In the genomic region with DNA sequence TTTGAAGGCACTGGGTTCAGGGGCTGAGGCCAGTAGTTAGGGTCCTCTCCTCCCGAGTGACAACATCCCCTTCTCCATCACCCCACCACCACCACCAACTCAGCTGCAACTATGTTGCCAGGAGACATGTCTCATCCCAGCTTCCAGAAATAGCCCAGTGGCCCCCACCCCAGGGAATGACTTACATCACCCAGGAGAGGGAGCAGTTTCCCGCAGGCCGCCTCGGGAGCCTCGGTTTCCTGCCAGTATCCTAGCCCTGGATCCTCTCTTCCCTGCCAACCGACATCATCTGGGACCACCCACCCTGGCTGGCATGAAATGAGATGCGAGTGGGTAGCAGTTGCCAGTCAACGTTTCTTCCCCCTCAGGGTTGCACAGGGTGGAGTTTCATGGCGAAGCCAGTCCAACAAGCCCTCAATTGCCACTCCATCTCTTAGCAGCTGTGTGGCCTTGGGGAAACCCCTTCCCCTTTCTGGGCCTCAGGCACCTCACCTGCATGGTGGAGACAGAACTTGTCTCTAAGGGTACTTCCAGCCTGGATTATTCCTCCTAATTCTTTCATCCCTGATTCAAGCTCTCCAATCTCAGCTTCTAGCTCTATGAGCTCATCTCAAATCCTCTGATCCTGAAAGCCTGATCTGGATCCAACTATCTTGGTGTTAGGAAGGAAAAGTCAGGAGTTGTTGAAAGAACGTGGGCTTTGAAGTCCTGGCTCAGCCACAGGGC, we compare ENCODE assay signal across 1 cellular context.
TF ChIP-seq lines count a peak whose summit lies in the region.

No MANE protein-coding gene starts in this region.

TF ChIP-seq in HepG2, 621 proteins besides CTCF, POLR2A, EP300 and RAD21 (continues in another document):
- TF ChIP-seq, protein P1, sequence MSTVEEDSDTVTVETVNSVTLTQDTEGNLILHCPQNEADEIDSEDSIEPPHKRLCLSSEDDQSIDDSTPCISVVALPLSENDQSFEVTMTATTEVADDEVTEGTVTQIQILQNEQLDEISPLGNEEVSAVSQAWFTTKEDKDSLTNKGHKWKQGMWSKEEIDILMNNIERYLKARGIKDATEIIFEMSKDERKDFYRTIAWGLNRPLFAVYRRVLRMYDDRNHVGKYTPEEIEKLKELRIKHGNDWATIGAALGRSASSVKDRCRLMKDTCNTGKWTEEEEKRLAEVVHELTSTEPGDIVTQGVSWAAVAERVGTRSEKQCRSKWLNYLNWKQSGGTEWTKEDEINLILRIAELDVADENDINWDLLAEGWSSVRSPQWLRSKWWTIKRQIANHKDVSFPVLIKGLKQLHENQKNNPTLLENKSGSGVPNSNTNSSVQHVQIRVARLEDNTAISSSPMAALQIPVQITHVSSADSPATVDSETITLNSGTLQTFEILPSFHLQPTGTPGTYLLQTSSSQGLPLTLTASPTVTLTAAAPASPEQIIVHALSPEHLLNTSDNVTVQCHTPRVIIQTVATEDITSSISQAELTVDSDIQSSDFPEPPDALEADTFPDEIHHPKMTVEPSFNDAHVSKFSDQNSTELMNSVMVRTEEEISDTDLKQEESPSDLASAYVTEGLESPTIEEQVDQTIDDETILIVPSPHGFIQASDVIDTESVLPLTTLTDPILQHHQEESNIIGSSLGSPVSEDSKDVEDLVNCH (CRISPR knock-in tag; IDR thresholded peaks at IDR 0.05), result no peak
- TF ChIP-seq ZNF607 (CRISPR knock-in tag; IDR thresholded peaks at IDR 0.05; ENCODE audit: borderline replicate concordance), result peak; percentile 30; the same call in 1 of the 2 replicates
- no peak for TF ChIP-seq BRD4 (CRISPR knock-in tag; IDR thresholded peaks at IDR 0.05)
- TF ChIP-seq RORA (CRISPR knock-in tag; IDR thresholded peaks at IDR 0.05), result no peak
- no peak for TF ChIP-seq TAF1 (CRISPR knock-in tag; IDR thresholded peaks at IDR 0.05)
- TF ChIP-seq, protein P2, sequence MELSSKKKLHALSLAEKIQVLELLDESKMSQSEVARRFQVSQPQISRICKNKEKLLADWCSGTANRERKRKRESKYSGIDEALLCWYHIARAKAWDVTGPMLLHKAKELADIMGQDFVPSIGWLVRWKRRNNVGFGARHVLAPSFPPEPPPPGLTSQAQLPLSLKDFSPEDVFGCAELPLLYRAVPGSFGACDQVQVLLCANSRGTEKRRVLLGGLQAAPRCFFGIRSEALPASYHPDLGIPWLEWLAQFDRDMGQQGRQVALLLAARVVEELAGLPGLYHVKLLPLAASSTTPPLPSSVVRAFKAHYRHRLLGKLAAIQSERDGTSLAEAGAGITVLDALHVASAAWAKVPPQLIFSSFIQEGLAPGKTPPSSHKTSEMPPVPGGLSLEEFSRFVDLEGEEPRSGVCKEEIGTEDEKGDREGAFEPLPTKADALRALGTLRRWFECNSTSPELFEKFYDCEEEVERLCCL (CRISPR knock-in tag; IDR thresholded peaks at IDR 0.05; ENCODE audit: borderline replicate concordance), result no peak
- TF ChIP-seq, protein P3, sequence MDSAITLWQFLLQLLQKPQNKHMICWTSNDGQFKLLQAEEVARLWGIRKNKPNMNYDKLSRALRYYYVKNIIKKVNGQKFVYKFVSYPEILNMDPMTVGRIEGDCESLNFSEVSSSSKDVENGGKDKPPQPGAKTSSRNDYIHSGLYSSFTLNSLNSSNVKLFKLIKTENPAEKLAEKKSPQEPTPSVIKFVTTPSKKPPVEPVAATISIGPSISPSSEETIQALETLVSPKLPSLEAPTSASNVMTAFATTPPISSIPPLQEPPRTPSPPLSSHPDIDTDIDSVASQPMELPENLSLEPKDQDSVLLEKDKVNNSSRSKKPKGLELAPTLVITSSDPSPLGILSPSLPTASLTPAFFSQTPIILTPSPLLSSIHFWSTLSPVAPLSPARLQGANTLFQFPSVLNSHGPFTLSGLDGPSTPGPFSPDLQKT (CRISPR knock-in tag; IDR thresholded peaks at IDR 0.05; ENCODE audit: borderline replicate concordance), result no peak
- TF ChIP-seq, protein P4, sequence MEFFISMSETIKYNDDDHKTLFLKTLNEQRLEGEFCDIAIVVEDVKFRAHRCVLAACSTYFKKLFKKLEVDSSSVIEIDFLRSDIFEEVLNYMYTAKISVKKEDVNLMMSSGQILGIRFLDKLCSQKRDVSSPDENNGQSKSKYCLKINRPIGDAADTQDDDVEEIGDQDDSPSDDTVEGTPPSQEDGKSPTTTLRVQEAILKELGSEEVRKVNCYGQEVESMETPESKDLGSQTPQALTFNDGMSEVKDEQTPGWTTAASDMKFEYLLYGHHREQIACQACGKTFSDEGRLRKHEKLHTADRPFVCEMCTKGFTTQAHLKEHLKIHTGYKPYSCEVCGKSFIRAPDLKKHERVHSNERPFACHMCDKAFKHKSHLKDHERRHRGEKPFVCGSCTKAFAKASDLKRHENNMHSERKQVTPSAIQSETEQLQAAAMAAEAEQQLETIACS (CRISPR knock-in tag; IDR thresholded peaks at IDR 0.05), result no peak
- TF ChIP-seq, protein P5, sequence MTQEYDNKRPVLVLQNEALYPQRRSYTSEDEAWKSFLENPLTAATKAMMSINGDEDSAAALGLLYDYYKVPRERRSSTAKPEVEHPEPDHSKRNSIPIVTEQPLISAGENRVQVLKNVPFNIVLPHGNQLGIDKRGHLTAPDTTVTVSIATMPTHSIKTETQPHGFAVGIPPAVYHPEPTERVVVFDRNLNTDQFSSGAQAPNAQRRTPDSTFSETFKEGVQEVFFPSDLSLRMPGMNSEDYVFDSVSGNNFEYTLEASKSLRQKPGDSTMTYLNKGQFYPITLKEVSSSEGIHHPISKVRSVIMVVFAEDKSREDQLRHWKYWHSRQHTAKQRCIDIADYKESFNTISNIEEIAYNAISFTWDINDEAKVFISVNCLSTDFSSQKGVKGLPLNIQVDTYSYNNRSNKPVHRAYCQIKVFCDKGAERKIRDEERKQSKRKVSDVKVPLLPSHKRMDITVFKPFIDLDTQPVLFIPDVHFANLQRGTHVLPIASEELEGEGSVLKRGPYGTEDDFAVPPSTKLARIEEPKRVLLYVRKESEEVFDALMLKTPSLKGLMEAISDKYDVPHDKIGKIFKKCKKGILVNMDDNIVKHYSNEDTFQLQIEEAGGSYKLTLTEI (CRISPR knock-in tag; conservative IDR thresholded peaks at IDR 0.05), result no peak
- TF ChIP-seq RARA (CRISPR knock-in tag; IDR thresholded peaks at IDR 0.05), result no peak
- no peak for TF ChIP-seq HMGA1 (CRISPR knock-in tag; conservative IDR thresholded peaks at IDR 0.05)
- TF ChIP-seq, protein P6, sequence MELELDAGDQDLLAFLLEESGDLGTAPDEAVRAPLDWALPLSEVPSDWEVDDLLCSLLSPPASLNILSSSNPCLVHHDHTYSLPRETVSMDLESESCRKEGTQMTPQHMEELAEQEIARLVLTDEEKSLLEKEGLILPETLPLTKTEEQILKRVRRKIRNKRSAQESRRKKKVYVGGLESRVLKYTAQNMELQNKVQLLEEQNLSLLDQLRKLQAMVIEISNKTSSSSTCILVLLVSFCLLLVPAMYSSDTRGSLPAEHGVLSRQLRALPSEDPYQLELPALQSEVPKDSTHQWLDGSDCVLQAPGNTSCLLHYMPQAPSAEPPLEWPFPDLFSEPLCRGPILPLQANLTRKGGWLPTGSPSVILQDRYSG (CRISPR knock-in tag; IDR thresholded peaks at IDR 0.05), result no peak
- no peak for TF ChIP-seq ZNF44 (CRISPR knock-in tag; IDR thresholded peaks at IDR 0.05)
- TF ChIP-seq KLF15 (CRISPR knock-in tag; IDR thresholded peaks at IDR 0.05; ENCODE audit: borderline replicate concordance), result no peak
- 0 out of 2 replicates have a peak, but pooled peaks have one; percentile 20 for TF ChIP-seq ZSCAN21 (CRISPR knock-in tag; IDR thresholded peaks at IDR 0.05; ENCODE audit: borderline replicate concordance)
- TF ChIP-seq NONO (IDR thresholded peaks at IDR 0.05), result no peak
- TF ChIP-seq NONO (CRISPR knock-in tag; conservative IDR thresholded peaks at IDR 0.05), result peak; percentile 69
- no peak for TF ChIP-seq KLF9 (CRISPR knock-in tag; IDR thresholded peaks at IDR 0.05; ENCODE audit: low read depth)
- no peak for TF ChIP-seq ZMAT3 (CRISPR knock-in tag; conservative IDR thresholded peaks at IDR 0.05)
- TF ChIP-seq, protein P7, sequence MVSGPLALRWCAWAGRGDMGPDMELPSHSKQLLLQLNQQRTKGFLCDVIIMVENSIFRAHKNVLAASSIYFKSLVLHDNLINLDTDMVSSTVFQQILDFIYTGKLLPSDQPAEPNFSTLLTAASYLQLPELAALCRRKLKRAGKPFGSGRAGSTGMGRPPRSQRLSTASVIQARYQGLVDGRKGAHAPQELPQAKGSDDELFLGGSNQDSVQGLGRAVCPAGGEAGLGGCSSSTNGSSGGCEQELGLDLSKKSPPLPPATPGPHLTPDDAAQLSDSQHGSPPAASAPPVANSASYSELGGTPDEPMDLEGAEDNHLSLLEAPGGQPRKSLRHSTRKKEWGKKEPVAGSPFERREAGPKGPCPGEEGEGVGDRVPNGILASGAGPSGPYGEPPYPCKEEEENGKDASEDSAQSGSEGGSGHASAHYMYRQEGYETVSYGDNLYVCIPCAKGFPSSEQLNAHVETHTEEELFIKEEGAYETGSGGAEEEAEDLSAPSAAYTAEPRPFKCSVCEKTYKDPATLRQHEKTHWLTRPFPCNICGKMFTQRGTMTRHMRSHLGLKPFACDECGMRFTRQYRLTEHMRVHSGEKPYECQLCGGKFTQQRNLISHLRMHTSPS (CRISPR knock-in tag; IDR thresholded peaks at IDR 0.05; ENCODE audit: low read depth), result no peak
- no peak for TF ChIP-seq SMAD1 (CRISPR knock-in tag; IDR thresholded peaks at IDR 0.05; ENCODE audit: borderline replicate concordance, low read depth)
- TF ChIP-seq FOXJ3 (CRISPR knock-in tag; IDR thresholded peaks at IDR 0.05; ENCODE audit: borderline replicate concordance), result no peak
- no peak for TF ChIP-seq RELA (CRISPR knock-in tag; IDR thresholded peaks at IDR 0.05)
- TF ChIP-seq, protein P8, sequence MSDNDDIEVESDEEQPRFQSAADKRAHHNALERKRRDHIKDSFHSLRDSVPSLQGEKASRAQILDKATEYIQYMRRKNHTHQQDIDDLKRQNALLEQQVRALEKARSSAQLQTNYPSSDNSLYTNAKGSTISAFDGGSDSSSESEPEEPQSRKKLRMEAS (IDR thresholded peaks at IDR 0.05), result 0 out of 2 replicates have a peak, but pooled peaks have one; percentile 5
- TF ChIP-seq PCBP1 (IDR thresholded peaks at IDR 0.05; ENCODE audit: borderline replicate concordance, low read depth, low read length), result no peak
- TF ChIP-seq REXO4 (CRISPR knock-in tag; IDR thresholded peaks at IDR 0.05; ENCODE audit: borderline replicate concordance), result no peak
- no peak for TF ChIP-seq CEBPB (IDR thresholded peaks at IDR 0.05; ENCODE audit: borderline replicate concordance, low read depth, low read length)
- no peak for TF ChIP-seq YY1 (IDR thresholded peaks at IDR 0.05; ENCODE audit: insufficient read depth, insufficient replicate concordance, low read depth, low read length)
- TF ChIP-seq RXRB (CRISPR knock-in tag; IDR thresholded peaks at IDR 0.05; ENCODE audit: borderline replicate concordance), result no peak
- TF ChIP-seq ZNF33B (CRISPR knock-in tag; IDR thresholded peaks at IDR 0.05), result no peak
- TF ChIP-seq, protein P9, sequence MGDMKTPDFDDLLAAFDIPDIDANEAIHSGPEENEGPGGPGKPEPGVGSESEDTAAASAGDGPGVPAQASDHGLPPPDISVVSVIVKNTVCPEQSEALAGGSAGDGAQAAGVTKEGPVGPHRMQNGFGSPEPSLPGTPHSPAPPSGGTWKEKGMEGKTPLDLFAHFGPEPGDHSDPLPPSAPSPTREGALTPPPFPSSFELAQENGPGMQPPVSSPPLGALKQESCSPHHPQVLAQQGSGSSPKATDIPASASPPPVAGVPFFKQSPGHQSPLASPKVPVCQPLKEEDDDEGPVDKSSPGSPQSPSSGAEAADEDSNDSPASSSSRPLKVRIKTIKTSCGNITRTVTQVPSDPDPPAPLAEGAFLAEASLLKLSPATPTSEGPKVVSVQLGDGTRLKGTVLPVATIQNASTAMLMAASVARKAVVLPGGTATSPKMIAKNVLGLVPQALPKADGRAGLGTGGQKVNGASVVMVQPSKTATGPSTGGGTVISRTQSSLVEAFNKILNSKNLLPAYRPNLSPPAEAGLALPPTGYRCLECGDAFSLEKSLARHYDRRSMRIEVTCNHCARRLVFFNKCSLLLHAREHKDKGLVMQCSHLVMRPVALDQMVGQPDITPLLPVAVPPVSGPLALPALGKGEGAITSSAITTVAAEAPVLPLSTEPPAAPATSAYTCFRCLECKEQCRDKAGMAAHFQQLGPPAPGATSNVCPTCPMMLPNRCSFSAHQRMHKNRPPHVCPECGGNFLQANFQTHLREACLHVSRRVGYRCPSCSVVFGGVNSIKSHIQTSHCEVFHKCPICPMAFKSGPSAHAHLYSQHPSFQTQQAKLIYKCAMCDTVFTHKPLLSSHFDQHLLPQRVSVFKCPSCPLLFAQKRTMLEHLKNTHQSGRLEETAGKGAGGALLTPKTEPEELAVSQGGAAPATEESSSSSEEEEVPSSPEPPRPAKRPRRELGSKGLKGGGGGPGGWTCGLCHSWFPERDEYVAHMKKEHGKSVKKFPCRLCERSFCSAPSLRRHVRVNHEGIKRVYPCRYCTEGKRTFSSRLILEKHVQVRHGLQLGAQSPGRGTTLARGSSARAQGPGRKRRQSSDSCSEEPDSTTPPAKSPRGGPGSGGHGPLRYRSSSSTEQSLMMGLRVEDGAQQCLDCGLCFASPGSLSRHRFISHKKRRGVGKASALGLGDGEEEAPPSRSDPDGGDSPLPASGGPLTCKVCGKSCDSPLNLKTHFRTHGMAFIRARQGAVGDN (CRISPR knock-in tag; IDR thresholded peaks at IDR 0.05), result 0 out of 2 replicates have a peak, but pooled peaks have one; percentile 33
- TF ChIP-seq ZBTB42 (CRISPR knock-in tag; IDR thresholded peaks at IDR 0.05), result no peak
- no peak for TF ChIP-seq NPAS2 (CRISPR knock-in tag; IDR thresholded peaks at IDR 0.05; ENCODE audit: borderline replicate concordance)
- TF ChIP-seq TOPORS (CRISPR knock-in tag; IDR thresholded peaks at IDR 0.05), result no peak
- TF ChIP-seq, protein P10, sequence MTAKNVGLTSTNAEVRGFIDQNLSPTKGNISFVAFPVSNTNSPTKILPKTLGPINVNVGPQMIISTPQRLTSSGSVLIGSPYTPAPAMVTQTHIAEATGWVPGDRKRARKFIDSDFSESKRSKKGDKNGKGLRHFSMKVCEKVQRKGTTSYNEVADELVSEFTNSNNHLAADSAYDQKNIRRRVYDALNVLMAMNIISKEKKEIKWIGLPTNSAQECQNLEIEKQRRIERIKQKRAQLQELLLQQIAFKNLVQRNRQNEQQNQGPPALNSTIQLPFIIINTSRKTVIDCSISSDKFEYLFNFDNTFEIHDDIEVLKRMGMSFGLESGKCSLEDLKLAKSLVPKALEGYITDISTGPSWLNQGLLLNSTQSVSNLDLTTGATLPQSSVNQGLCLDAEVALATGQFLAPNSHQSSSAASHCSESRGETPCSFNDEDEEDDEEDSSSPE (CRISPR knock-in tag; IDR thresholded peaks at IDR 0.05), result no peak
- no peak for TF ChIP-seq SKI (IDR thresholded peaks at IDR 0.05; ENCODE audit: partially characterized antibody)
- TF ChIP-seq MXD4 (CRISPR knock-in tag; IDR thresholded peaks at IDR 0.05), result no peak
- no peak for TF ChIP-seq GFI1 (CRISPR knock-in tag; IDR thresholded peaks at IDR 0.05; ENCODE audit: borderline replicate concordance)
- no peak for TF ChIP-seq ISL2 (CRISPR knock-in tag; IDR thresholded peaks at IDR 0.05)
